In genomic region chr1:113223040-113223439, GRCh38 we compare ENCODE assay signal across 26 cellular contexts.
"Had no signal": no experiment of that assay in that cellular context is flagged by ENCODE, and none has a peak within 500 bp of the region (broad histone marks: within the 10 kb centered on the region; RNA-seq: fewer than 3 reads in every experiment).

No MANE protein-coding gene starts in this region.

- H3K36me3 Mint-ChIP-seq: neural progenitor cell; stimulated activated effector memory CD8-positive, alpha-beta T cell treated with anti-CD3 and anti-CD28 coated beads, Interleukin-12 subunit alpha, Interleukin-12 subunit beta, amount 100 ng/mL, for 72 hours had no signal

- ATAC-seq: naive thymus-derived CD8-positive, alpha-beta T cell; right lobe of liver; stimulated activated effector memory CD8-positive, alpha-beta T cell treated with anti-CD3 and anti-CD28 coated beads, Interleukin-12 subunit alpha, Interleukin-12 subunit beta, amount 100 ng/mL, for 72 hours had no signal

- H3K27ac Mint-ChIP-seq: naive thymus-derived CD8-positive, alpha-beta T cell; nephron progenitor cell; neural progenitor cell; progenitor cell of endocrine pancreas; stimulated activated effector memory CD8-positive, alpha-beta T cell treated with anti-CD3 and anti-CD28 coated beads, Interleukin-12 subunit alpha, Interleukin-12 subunit beta, amount 100 ng/mL, for 72 hours; stimulated activated naive CD8-positive, alpha-beta T cell treated with anti-CD3 and anti-CD28 coated beads, Interleukin-15, Interleukin-2, amounts not matched to agents 100 ng/mL and 50 ng/mL, for 24 hours had no signal

- H3K9me3 ChIP-seq: heart right ventricle, left ventricle myocardium inferior, neutrophil, ovary, right atrium auricular region, right lobe of liver, suprapubic skin, thoracic aorta, tibial artery, upper lobe of right lung, uterus had no signal

- H3K4me2 ChIP-seq: hepatocyte, neural progenitor cell had no signal

- H3K4me3 ChIP-seq: heart right ventricle, hepatocyte, left ventricle myocardium inferior, lung, neural progenitor cell, ovary, right atrium auricular region, right lobe of liver, suprapubic skin, thoracic aorta, tibial artery, upper lobe of right lung, uterus had no signal

- H3K27me3 ChIP-seq: heart right ventricle, hepatocyte, neural progenitor cell, neutrophil, ovary, right atrium auricular region, right lobe of liver, suprapubic skin, tibial artery, upper lobe of right lung, uterus had no signal

- H3K27ac ChIP-seq: heart right ventricle, hepatocyte, left ventricle myocardium inferior, neural progenitor cell, neutrophil, right atrium auricular region, right lobe of liver, suprapubic skin, thoracic aorta, tibial artery, upper lobe of right lung had no signal

- H3K4me1 Mint-ChIP-seq: naive thymus-derived CD8-positive, alpha-beta T cell had no signal

- H3K4me3 Mint-ChIP-seq: naive thymus-derived CD8-positive, alpha-beta T cell; nephron progenitor cell; neural progenitor cell; stimulated activated effector memory CD8-positive, alpha-beta T cell treated with anti-CD3 and anti-CD28 coated beads, Interleukin-12 subunit alpha, Interleukin-12 subunit beta, amount 100 ng/mL, for 72 hours; stimulated activated naive CD8-positive, alpha-beta T cell treated with anti-CD3 and anti-CD28 coated beads, Interleukin-15, Interleukin-2, amounts not matched to agents 100 ng/mL and 50 ng/mL, for 24 hours had no signal

- H3K9ac ChIP-seq: neural progenitor cell had no signal

- H3K79me2 ChIP-seq: hepatocyte had no signal

- H3K36me3 ChIP-seq: heart right ventricle, left ventricle myocardium inferior, neural progenitor cell, neutrophil, ovary, right atrium auricular region, right lobe of liver, suprapubic skin, thoracic aorta, tibial artery, upper lobe of right lung, uterus had no signal

- DNase-seq: islet precursor cell; naive thymus-derived CD8-positive, alpha-beta T cell; nephron progenitor cell; occipital lobe; right lobe of liver; stimulated activated CD4-positive, alpha-beta T cell treated with anti-CD3 and anti-CD28 coated beads, Interleukin-12 subunit alpha, Interleukin-12 subunit beta, amount 100 ng/mL, for 4 hours; stimulated activated CD4-positive, alpha-beta T cell treated with anti-CD3 and anti-CD28 coated beads, Interleukin-15, amount 100 ng/mL, for 24 hours; stimulated activated CD4-positive, alpha-beta T cell treated with anti-CD3 and anti-CD28 coated beads, Interleukin-2, amount 100 ng/mL, for 24 hours; stimulated activated CD4-positive, alpha-beta T cell treated with anti-CD3 and anti-CD28 coated beads, Interleukin-4, amount 100 ng/mL, for 24 hours; stimulated activated naive CD4-positive, alpha-beta T cell; upper lobe of right lung had no signal

- H2AFZ ChIP-seq: hepatocyte had no signal

- H3K27me3 Mint-ChIP-seq: progenitor cell of endocrine pancreas had no signal

- H3K4me1 ChIP-seq: left ventricle myocardium inferior, right atrium auricular region, right lobe of liver, suprapubic skin, upper lobe of right lung, uterus had no signal

- H3K9me3 Mint-ChIP-seq: naive thymus-derived CD8-positive, alpha-beta T cell; nephron progenitor cell; stimulated activated effector memory CD8-positive, alpha-beta T cell treated with anti-CD3 and anti-CD28 coated beads, Interleukin-12 subunit alpha, Interleukin-12 subunit beta, amount 100 ng/mL, for 72 hours; stimulated activated naive CD8-positive, alpha-beta T cell treated with anti-CD3 and anti-CD28 coated beads, Interleukin-15, Interleukin-2, amounts not matched to agents 100 ng/mL and 50 ng/mL, for 24 hours had no signal
